1 cellular context compared by ENCODE assay signal in genomic region chr5:39424751-39425524, GRCh38.
TF ChIP-seq lines count a peak whose summit lies in the region.

TSS of gene DAB2 (minus strand) at chr5:39424980. CDS start at chr5:39394320, 30,660 bp downstream.

TF ChIP-seq in K562, 482 proteins besides CTCF, POLR2A, EP300 and RAD21 (continued from another document and continues in another):
- TF ChIP-seq CREBBP (IDR thresholded peaks at IDR 0.05; ENCODE audit: low read depth, low read length) = no peak
- TF ChIP-seq TGIF2 (CRISPR knock-in tag; IDR thresholded peaks at IDR 0.05) = peak; percentile 77
- peak; percentile 52; the same call in 1 of the 2 replicates for TF ChIP-seq NBN (IDR thresholded peaks at IDR 0.05; ENCODE audit: low read depth)
- no peak for TF ChIP-seq ZNF146 (CRISPR knock-in tag; IDR thresholded peaks at IDR 0.05; ENCODE audit: unreplicated experiment)
- peak; percentile 66; the same call in 1 of the 2 replicates for TF ChIP-seq E2F1 (CRISPR knock-in tag; IDR thresholded peaks at IDR 0.05)
- peak; percentile 57; the same call in 1 of the 2 replicates for TF ChIP-seq RB1 (IDR thresholded peaks at IDR 0.05; ENCODE audit: low read depth)
- TF ChIP-seq SMARCA4 (IDR thresholded peaks at IDR 0.05) = peak; percentile 74
- TF ChIP-seq MYC (IDR thresholded peaks at IDR 0.05; ENCODE audit: low read depth, low read length) = peak; percentile 68
- TF ChIP-seq MYC (CRISPR knock-in tag; IDR thresholded peaks at IDR 0.05; ENCODE audit: borderline replicate concordance, low read depth) = no peak
- peak; percentile 75 for TF ChIP-seq HDAC3 (IDR thresholded peaks at IDR 0.05; ENCODE audit: borderline replicate concordance, partially characterized antibody)
- TF ChIP-seq UBTF (IDR thresholded peaks at IDR 0.05; ENCODE audit: borderline replicate concordance in 1 of 2, low read depth in 2 of 2, low read length in 2 of 2) = peak; percentile 96 to 97; a peak in 3 of 4 replicates
- TF ChIP-seq CHD1 (IDR thresholded peaks at IDR 0.05; ENCODE audit: low read length) = no peak
- 0 out of 2 replicates have a peak, but pooled peaks have one; percentile 78 for TF ChIP-seq STAT6 (CRISPR knock-in tag; IDR thresholded peaks at IDR 0.05)
- peak; percentile 97 for TF ChIP-seq CCNT2 (IDR thresholded peaks at IDR 0.05; ENCODE audit: borderline replicate concordance, extremely low read depth, insufficient read length, low read depth, low read length)
- peak in 1 of 2 experiments; percentile 19; a peak in 2 of 4 replicates for TF ChIP-seq TRIM24 (IDR thresholded peaks at IDR 0.05)
- TF ChIP-seq NR2C1 (IDR thresholded peaks at IDR 0.05) = no peak
- TF ChIP-seq NR2C1 (tag; IDR thresholded peaks at IDR 0.05) = 0 out of 2 replicates have a peak, but pooled peaks have one; percentile 23
- TF ChIP-seq ELF2 (CRISPR knock-in tag; IDR thresholded peaks at IDR 0.05) = peak; percentile 42; the same call in 1 of the 2 replicates
- TF ChIP-seq ZNF830 (CRISPR knock-in tag; IDR thresholded peaks at IDR 0.05) = 0 out of 2 replicates have a peak, but pooled peaks have one; percentile 31
- peak in 1 of 2 experiments; percentile 57; a peak in 2 of 4 replicates for TF ChIP-seq HDAC1 (IDR thresholded peaks at IDR 0.05)
- peak; percentile 20; the same call in 1 of the 2 replicates for TF ChIP-seq ZNF395 (CRISPR knock-in tag; IDR thresholded peaks at IDR 0.05)
- TF ChIP-seq U2AF2 (optimal IDR thresholded peaks at IDR 0.05; ENCODE audit: low read depth, low read length) = no peak
- TF ChIP-seq PHB2 (IDR thresholded peaks at IDR 0.05; ENCODE audit: low read depth) = no peak
- no peak for TF ChIP-seq ATF4 (CRISPR knock-in tag; IDR thresholded peaks at IDR 0.05)
- peak; percentile 48; the same call in 1 of the 2 replicates for TF ChIP-seq NFRKB (IDR thresholded peaks at IDR 0.05; ENCODE audit: low read depth)
- TF ChIP-seq STAT5A (IDR thresholded peaks at IDR 0.05; ENCODE audit: borderline replicate concordance, low read length) = peak; percentile 41; the same call in 1 of the 2 replicates
- peak; percentile 84; the same call in 1 of the 2 replicates for TF ChIP-seq GATAD2B (IDR thresholded peaks at IDR 0.05; ENCODE audit: borderline replicate concordance)
- TF ChIP-seq ZBTB34 (CRISPR knock-in tag; IDR thresholded peaks at IDR 0.05) = no peak
- no peak for TF ChIP-seq ZFP1 (CRISPR knock-in tag; IDR thresholded peaks at IDR 0.05)
- no peak for TF ChIP-seq ELK1 (CRISPR knock-in tag; IDR thresholded peaks at IDR 0.05)
- peak; percentile 98 for TF ChIP-seq MTA3 (IDR thresholded peaks at IDR 0.05; ENCODE audit: borderline replicate concordance)
- peak in 1 of 3 experiments; percentile 13 for TF ChIP-seq YY1 (IDR thresholded peaks at IDR 0.05; ENCODE audit: borderline replicate concordance in 1 of 3, control insufficient read depth in 1 of 3, extremely low read depth in 1 of 3, insufficient read depth in 3 of 3, insufficient read length in 1 of 3, insufficient replicate concordance in 2 of 3, low read depth in 1 of 3, low read length in 2 of 3)
- peak; percentile 59 for TF ChIP-seq NFIC (IDR thresholded peaks at IDR 0.05)
- TF ChIP-seq RFX7 (CRISPR knock-in tag; IDR thresholded peaks at IDR 0.05) = no peak
- TF ChIP-seq CBFA2T3 (IDR thresholded peaks at IDR 0.05) = peak; percentile 88
- TF ChIP-seq HES1 (IDR thresholded peaks at IDR 0.05; ENCODE audit: low read depth) = peak; percentile 68; the same call in 1 of the 2 replicates
- TF ChIP-seq ZNF232 (CRISPR knock-in tag; IDR thresholded peaks at IDR 0.05) = 0 out of 2 replicates have a peak, but pooled peaks have one; percentile 35
- TF ChIP-seq CTCFL (IDR thresholded peaks at IDR 0.05; ENCODE audit: borderline replicate concordance, insufficient read depth, low read depth, low read length, poor library complexity, severe bottlenecking) = peak; percentile 31
- peak in 1 of 2 experiments; percentile 82; a peak in 2 of 4 replicates for TF ChIP-seq NONO (IDR thresholded peaks at IDR 0.05; ENCODE audit: low read depth in 2 of 2, low read length in 1 of 2)
- peak in 1 of 2 experiments; percentile 75; a peak in 2 of 4 replicates for TF ChIP-seq RCOR1 (IDR thresholded peaks at IDR 0.05; ENCODE audit: borderline replicate concordance in 1 of 2, low read depth in 2 of 2, low read length in 2 of 2)
- TF ChIP-seq ZNF717 (CRISPR knock-in tag; IDR thresholded peaks at IDR 0.05) = no peak
- peak; percentile 10; the same call in 1 of the 2 replicates for TF ChIP-seq NFE2 (IDR thresholded peaks at IDR 0.05; ENCODE audit: low read depth)
- TF ChIP-seq SIN3A (IDR thresholded peaks at IDR 0.05; ENCODE audit: borderline replicate concordance in 2 of 2, control insufficient read depth in 1 of 2, low read depth in 2 of 2, low read length in 2 of 2) = peak in 1 of 2 experiments; percentile 26; a peak in 1 of 4 replicates
- peak; percentile 88 for TF ChIP-seq GTF2A2 (tag; IDR thresholded peaks at IDR 0.05)
- TF ChIP-seq JUND (IDR thresholded peaks at IDR 0.05; ENCODE audit: borderline replicate concordance, low read depth, low read length) = peak; percentile 50
- no peak; the same call in 2 of the 3 replicates for TF ChIP-seq JUND (tag; IDR thresholded peaks at IDR 0.05; ENCODE audit: borderline replicate concordance, low read depth, low read length)
